Comparison of ENCODE assay signal across 9 cellular contexts in the genomic region with DNA sequence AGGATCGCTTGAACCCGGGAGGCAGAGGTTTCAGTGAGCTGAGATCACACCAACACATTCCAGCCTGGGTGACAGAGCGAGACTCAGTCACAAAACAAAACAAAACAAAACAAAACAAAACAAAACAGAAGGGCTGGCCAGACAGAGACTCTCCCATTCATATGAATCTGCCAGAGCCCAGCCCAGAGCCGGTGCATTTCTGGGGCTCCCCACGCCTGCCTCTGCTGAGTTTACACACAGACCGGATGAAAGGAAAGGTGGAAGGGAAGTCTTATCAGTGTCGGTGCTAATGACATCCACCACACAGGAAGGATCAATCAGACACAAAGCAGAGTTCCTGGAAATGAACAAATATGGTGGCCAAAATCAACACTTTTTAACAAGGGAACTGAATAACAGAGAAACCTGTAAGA. TPM values are rescaled to one million over a fixed set of nuclear protein-coding genes. Genes with fewer than 3 reads are reported as not detected.
DNase-seq lines count a peak whose midpoint lies in the region; ATAC-seq and TF ChIP-seq lines count a peak whose summit lies in the region.
"Had no signal": no experiment of that assay in that cellular context is flagged by ENCODE, and none has a peak within 500 bp of the region (broad histone marks: within the 10 kb centered on the region; RNA-seq: fewer than 3 reads in every experiment).

No MANE protein-coding gene starts in this region.

- no peak for TF ChIP-seq POLR2A in spleen (IDR thresholded peaks at IDR 0.05)

- intact Hi-C loops in spleen (cut with DNase I; ENCODE audit: low total_unique reads) = no loop called here
- intact Hi-C loops in sciatic nerve (cut with DNase I) = no loop called here

- in situ Hi-C loops in KBM-7 (cut with MboI; ENCODE audit: low pct_unique_long_range_greater_than_20kb, low sequenced_read_pairs) = no loop called here

- TF ChIP-seq CTCF in epithelial cell of esophagus (IDR thresholded peaks at IDR 0.05; ENCODE audit: insufficient read depth, low read depth, low read length, missing control alignments) (no peak), spleen (IDR thresholded peaks at IDR 0.05 in 8 of 11, conservative IDR thresholded peaks at IDR 0.05 in 3 of 11) (no peak), foreskin fibroblast (IDR thresholded peaks at IDR 0.05; ENCODE audit: low read depth, low read length) (no peak)

- no peaks in the 10 kb centered on the region for H3K9me3 ChIP-seq in spleen

- peak; percentile 87 for DNase-seq in KBM-7
- DNase-seq in activated CD4-positive, alpha-beta T cell treated with anti-CD3 and anti-CD28 coated beads, Interleukin-2, amount 50 U/mL, for 4 hours = peak; percentile 45 to 49
- DNase-seq in epithelial cell of esophagus (ENCODE audit: low read depth) = peak; percentile 46
- no peak for DNase-seq in spleen
- no peak for DNase-seq in foreskin fibroblast
- no peak for DNase-seq in anterior cingulate cortex (lab: John Stamatoyannopoulos, UW)
- no peak for DNase-seq in sciatic nerve (ENCODE audit: low spot score)

- H3K4me3 ChIP-seq in epithelial cell of esophagus (ENCODE audit: low read length) = no peak overlapping the region
- H3K4me3 ChIP-seq in spleen = peak overlapping the region in 1 of 8 donors; percentile 28
- no peak overlapping the region for H3K4me3 ChIP-seq in foreskin fibroblast (ENCODE audit: low read depth in 1 of 2, low read length in 2 of 2)
- H3K4me3 ChIP-seq: cardiac muscle cell had no signal

- no peak for ATAC-seq in HG02840 (IDR thresholded peaks at IDR 0.05; ENCODE audit: low FRiP score, unreplicated experiment)
- ATAC-seq in sciatic nerve = no peak

- H3K36me3 ChIP-seq in spleen = peaks cover 0 to 10% (median 0%) of the 10 kb centered on the region in 6 donors
- H3K36me3 ChIP-seq: cardiac muscle cell had no signal

- H3K27me3 ChIP-seq in spleen (replicated peaks in 1 of 7) = no peaks in the 10 kb centered on the region
- H3K27me3 ChIP-seq: cardiac muscle cell had no signal

- peak overlapping the region; percentile 44 to 78 (median 69) for H3K27ac ChIP-seq in spleen
- H3K27ac ChIP-seq: cardiac muscle cell had no signal

- 22 to 36% (median 32%) methylated on average over 7 of the region's 7 CpGs for WGBS in spleen, 5 donors

- peaks cover 21 to 86% (median 59%) of the 10 kb centered on the region in 6 donors for H3K4me1 ChIP-seq in spleen

RNA-seq across cellular contexts. Expression of a gene that starts 6.8 kb away (rescaled TPM):
- total RNA-seq in spleen = 10 to 100 TPM; 25.9 to 46.6 (median 36.3) TPM
- polyA plus RNA-seq in spleen = 100 to 1,000 TPM in 2 of 3 donors, 10 to 100 TPM in 1; 66.4 to 109 (median 105) TPM
- 20.8 TPM for total RNA-seq in sciatic nerve

RNA-seq across cellular contexts. Expression of a gene that starts 7.4 kb away (rescaled TPM):
- total RNA-seq in spleen = 10 to 100 TPM; 14.7 to 31.7 (median 17.9) TPM
- polyA plus RNA-seq in spleen = 1 to 10 TPM; 5.0 to 7.4 (median 7.4) TPM
- 13.0 TPM for total RNA-seq in sciatic nerve

RNA-seq across cellular contexts. Expression of a gene that starts 10.4 kb away (rescaled TPM):
- under 1 TPM in 6 of 7 donors, not detected in 1; 0.20 to 0.77 (median 0.23) TPM for total RNA-seq in spleen
- under 1 TPM; 0.17 to 0.21 (median 0.19) TPM for polyA plus RNA-seq in spleen
- total RNA-seq in sciatic nerve = not detected

Comparison
In these comparisons a context has a peak if more than half of its experiments do, and no peak if none do; other contexts are left out.
1. DNase-seq: peak in KBM-7 (single experiment), activated CD4-positive, alpha-beta T cell treated with anti-CD3 and anti-CD28 coated beads, Interleukin-2, amount 50 U/mL, for 4 hours (2 of 2) and epithelial cell of esophagus (single experiment); none in spleen (single experiment), foreskin fibroblast (0 of 2), anterior cingulate cortex (0 of 58) and sciatic nerve (single experiment).